9 cellular contexts compared by ENCODE assay signal in genomic region chr1:41683681-41684500, GRCh38.
A peak's percentile ranks its signal among the peaks of the same experiment; 100 is the strongest.
DNase-seq lines count a peak whose midpoint lies in the region; ATAC-seq and TF ChIP-seq lines count a peak whose summit lies in the region.
"Had no signal": no experiment of that assay in that cellular context is flagged by ENCODE, and none has a peak within 500 bp of the region (broad histone marks: within the 10 kb centered on the region; RNA-seq: fewer than 3 reads in every experiment).

No MANE protein-coding gene starts in this region.

- no peaks in the 10 kb centered on the region for H3K36me3 Mint-ChIP-seq in activated CD8-positive, alpha-beta T cell treated with anti-CD3 and anti-CD28 coated beads, Interleukin-2, amount 10 ng/mL, durations not matched to agents 7 days and 5 days (ENCODE audit: low read depth)
- H3K36me3 Mint-ChIP-seq: IgD-negative memory B cell had no signal

- in situ Hi-C loops in GM13977 (cut with MboI; ENCODE audit: low pct_unique_long_range_greater_than_20kb, low sequenced_read_pairs, unreplicated experiment), result no loop called here

- H3K36me3 ChIP-seq in mesenchymal stem cell (ENCODE audit: control insufficient read depth in 1 of 2, insufficient read depth in 2 of 2, low read depth in 1 of 2, low read length in 2 of 2), result no peaks in the 10 kb centered on the region
- H3K36me3 ChIP-seq: esophagus squamous epithelium had no signal

- no peak overlapping the region for H2AFZ ChIP-seq in mesenchymal stem cell (ENCODE audit: low read depth, low read length)

- H3K23ac ChIP-seq in mesenchymal stem cell (ENCODE audit: low read length in 2 of 2), result peak overlapping the region in 1 of 2 experiments; percentile 23

- H3K4ac ChIP-seq in mesenchymal stem cell (ENCODE audit: low read depth in 1 of 2, low read length in 2 of 2), result peak overlapping the region in 1 of 2 experiments; percentile 71

- no peak overlapping the region for H2BK5ac ChIP-seq in mesenchymal stem cell (ENCODE audit: low read depth, low read length, poor library complexity, severe bottlenecking)

- peaks cover 0 to 4% of the 10 kb centered on the region in 2 experiments for H3K27me3 ChIP-seq in mesenchymal stem cell (ENCODE audit: control insufficient read depth in 1 of 2, insufficient read depth in 1 of 2, low read length in 2 of 2)
- H3K27me3 ChIP-seq: esophagus squamous epithelium had no signal

- H2AK5ac ChIP-seq in mesenchymal stem cell (ENCODE audit: low read length, severe bottlenecking), result no peak overlapping the region

- H2BK15ac ChIP-seq in mesenchymal stem cell (ENCODE audit: low read depth, poor library complexity, severe bottlenecking), result no peak overlapping the region

- peaks cover 97% of the 10 kb centered on the region for H3K4me1 Mint-ChIP-seq in activated CD8-positive, alpha-beta T cell treated with anti-CD3 and anti-CD28 coated beads, Interleukin-2, amount 10 ng/mL, durations not matched to agents 7 days and 5 days (ENCODE audit: low read depth)

- H3K27me3 Mint-ChIP-seq in activated CD8-positive, alpha-beta T cell treated with anti-CD3 and anti-CD28 coated beads, Interleukin-2, amount 10 ng/mL, durations not matched to agents 7 days and 5 days (ENCODE audit: low read depth), result no peaks in the 10 kb centered on the region
- H3K27me3 Mint-ChIP-seq: IgD-negative memory B cell had no signal

- H3K79me1 ChIP-seq in mesenchymal stem cell (replicated peaks; ENCODE audit: low read length, poor library complexity, severe bottlenecking), result no peaks in the 10 kb centered on the region

- peak overlapping the region in 1 of 2 experiments; percentile 26 for H3K14ac ChIP-seq in mesenchymal stem cell (ENCODE audit: low read length in 2 of 2)

- no peaks in the 10 kb centered on the region for H3K9me3 ChIP-seq in mesenchymal stem cell (ENCODE audit: control insufficient read depth, low read length)
- H3K9me3 ChIP-seq: esophagus squamous epithelium had no signal

- H3K27ac ChIP-seq in mesenchymal stem cell (ENCODE audit: low read length, poor library complexity, severe bottlenecking), result no peak overlapping the region

- H2BK12ac ChIP-seq in mesenchymal stem cell (ENCODE audit: low read length in 2 of 2), result peak overlapping the region in 1 of 2 experiments; percentile 50

- peak overlapping the region; percentile 39 for H4K8ac ChIP-seq in mesenchymal stem cell (ENCODE audit: low read length)

- TF ChIP-seq CTCF in GM13977 (IDR thresholded peaks at IDR 0.05; ENCODE audit: extremely low read depth, insufficient read depth, missing control alignments), result no peak

- H3K9me3 Mint-ChIP-seq in activated CD8-positive, alpha-beta T cell treated with anti-CD3 and anti-CD28 coated beads, Interleukin-2, amount 10 ng/mL, durations not matched to agents 7 days and 5 days (ENCODE audit: insufficient read depth), result no peaks in the 10 kb centered on the region
- H3K9me3 Mint-ChIP-seq: IgD-negative memory B cell had no signal

- peak overlapping the region; percentile 44 for H3K4me3 Mint-ChIP-seq in activated CD8-positive, alpha-beta T cell treated with anti-CD3 and anti-CD28 coated beads, Interleukin-2, amount 10 ng/mL, durations not matched to agents 7 days and 5 days

- CTCF ChIA-PET in activated CD8-positive, alpha-beta T cell treated with anti-CD3 and anti-CD28 coated beads, Interleukin-2, amount 10 ng/mL, durations not matched to agents 7 days and 5 days (lab: Charles Lee), result interaction anchor here (1.0 to 3.0 kb wide), 7 partner anchors 11 to 128 kb away, joined by 3 to 23 read pairs (median 4); no protein-coding TSS in a partner anchor

- no peak overlapping the region for H3K9ac ChIP-seq in mesenchymal stem cell (ENCODE audit: low read length)

- WGBS in mesenchymal stem cell, result 26% methylated on average over 3 of the region's 4 CpGs

- peak overlapping the region; percentile 18 to 66 for H3K18ac ChIP-seq in mesenchymal stem cell (ENCODE audit: low read depth in 1 of 2, low read length in 2 of 2)

- H3K4me2 ChIP-seq in mesenchymal stem cell (ENCODE audit: low read length, poor library complexity, severe bottlenecking), result no peak overlapping the region

- peak; percentile 74 for DNase-seq in EH (ENCODE audit: low read depth)
- DNase-seq in Jurkat, Clone E6-1 (ENCODE audit: low read depth, low spot score), result peak; percentile 83
- DNase-seq in activated CD8-positive, alpha-beta T cell treated with anti-CD3 and anti-CD28 coated beads, Interleukin-2, amount 10 ng/mL, durations not matched to agents 7 days and 5 days, result peak; percentile 66
- peak; percentile 56 for DNase-seq in mesenchymal stem cell
- DNase-seq in GM13977 (ENCODE audit: low spot score), result no peak
- DNase-seq: esophagus squamous epithelium had no signal

- H4K91ac ChIP-seq in mesenchymal stem cell (ENCODE audit: low read length), result peak overlapping the region; percentile 71

- peak overlapping the region; percentile 86 for H3K27ac Mint-ChIP-seq in activated CD8-positive, alpha-beta T cell treated with anti-CD3 and anti-CD28 coated beads, Interleukin-2, amount 10 ng/mL, durations not matched to agents 7 days and 5 days
- H3K27ac Mint-ChIP-seq: IgD-negative memory B cell had no signal

- peaks cover 21% of the 10 kb centered on the region for H3K4me1 ChIP-seq in mesenchymal stem cell (ENCODE audit: control insufficient read depth, insufficient read depth, low read depth, low read length)

- H2BK120ac ChIP-seq in mesenchymal stem cell (ENCODE audit: low read depth, low read length), result peak overlapping the region; percentile 40

- peak overlapping the region; percentile 16 for H3K4me3 ChIP-seq in Jurkat, Clone E6-1 (ENCODE audit: low read length)
- H3K4me3 ChIP-seq in mesenchymal stem cell (ENCODE audit: insufficient read depth in 1 of 2, low read depth in 1 of 2, low read length in 2 of 2), result no peak overlapping the region
- H3K4me3 ChIP-seq: esophagus squamous epithelium had no signal

- POLR2A ChIA-PET in activated CD8-positive, alpha-beta T cell treated with anti-CD3 and anti-CD28 coated beads, Interleukin-2, amount 10 ng/mL, durations not matched to agents 7 days and 5 days (lab: Charles Lee), result interaction anchor here (0.8 to 3.4 kb wide), 6 partner anchors 10 to 57 kb away, joined by 3 to 15 read pairs (median 4); no protein-coding TSS in a partner anchor

- peak; percentile 66 for ATAC-seq in activated CD8-positive, alpha-beta T cell treated with anti-CD3 and anti-CD28 coated beads, Interleukin-2, amount 10 ng/mL, durations not matched to agents 7 days and 5 days
- ATAC-seq in HG03342 (IDR thresholded peaks at IDR 0.05; ENCODE audit: unreplicated experiment) (no peak), GM19467 (IDR thresholded peaks at IDR 0.05; ENCODE audit: unreplicated experiment) (no peak)
